In genomic region chr9:93095205-93096130, GRCh38 we compare ENCODE assay signal across 8 cellular contexts. TPM values are rescaled to one million over a fixed set of nuclear protein-coding genes. Genes with fewer than 3 reads are reported as not detected.
DNase-seq lines count a peak whose midpoint lies in the region; ATAC-seq and TF ChIP-seq lines count a peak whose summit lies in the region.

No MANE protein-coding gene starts in this region.

- H3K4me1 ChIP-seq in breast epithelium = peaks cover 0 to 33% of the 10 kb centered on the region in 2 donors

- peak; percentile 61 for TF ChIP-seq POLR2A in breast epithelium (IDR thresholded peaks at IDR 0.05)

- TF ChIP-seq CTCF in WERI-Rb-1 (IDR thresholded peaks at IDR 0.05; ENCODE audit: low read depth, low read length) = no peak
- TF ChIP-seq CTCF in breast epithelium (IDR thresholded peaks at IDR 0.05) = no peak

- H3K36me3 ChIP-seq in WERI-Rb-1 = no peaks in the 10 kb centered on the region
- H3K36me3 ChIP-seq in breast epithelium = no peaks in the 10 kb centered on the region

- ATAC-seq in GM18909 (IDR thresholded peaks at IDR 0.05; ENCODE audit: poor library complexity, unreplicated experiment) (peak; percentile 63), HG03139 (IDR thresholded peaks at IDR 0.05; ENCODE audit: unreplicated experiment) (peak; percentile 49)

- peak overlapping the region; percentile 60 for H3K4me3 ChIP-seq in WERI-Rb-1 (ENCODE audit: low read depth, low read length)
- H3K4me3 ChIP-seq in breast epithelium = peak overlapping the region; percentile 75 to 97 (median 86)
- peak overlapping the region; percentile 60 to 99 (median 92) for H3K4me3 ChIP-seq in skin epidermis

- H3K27ac ChIP-seq in WERI-Rb-1 (peak overlapping the region; percentile 72), breast epithelium (peak overlapping the region; percentile 94 to 96), skin epidermis (peak overlapping the region; percentile 87 to 98 (median 93))

- peak; percentile 99 for DNase-seq in AG08395 (ENCODE audit: low spot score)
- DNase-seq in NCI-H2196 treated with DMSO at 0.1 percent for 48 hours (lab: John Stamatoyannopoulos, UW; ENCODE audit: unreplicated experiment) = peak; percentile 99
- DNase-seq in WERI-Rb-1 = peak; percentile 100
- peak; percentile 99 to 100 for DNase-seq in breast epithelium (ENCODE audit: low spot score in 2 of 2)
- DNase-seq in iPS-NIHi11 (ENCODE audit: low spot score) = peak; percentile 98

- no peaks in the 10 kb centered on the region for H3K27me3 ChIP-seq in WERI-Rb-1 (ENCODE audit: insufficient read depth, low read depth, severe bottlenecking)
- H3K27me3 ChIP-seq in breast epithelium = no peaks in the 10 kb centered on the region

- H3K9me3 ChIP-seq in WERI-Rb-1 (ENCODE audit: severe bottlenecking) (no peaks in the 10 kb centered on the region), breast epithelium (peaks cover 5 to 13% of the 10 kb centered on the region in 2 donors)

- intact Hi-C loops in breast epithelium (cut with DNase I; ENCODE audit: low total_unique reads) = loop anchor here (5.0 kb wide), 1 partner anchor 37 kb away; the partner anchor contains the start of gene NINJ1

RNA-seq across cellular contexts. Expression of gene CARD19, which starts 0.5 kb away (rescaled TPM):
- total RNA-seq in breast epithelium = 10 to 100 TPM; 59.0 to 79.3 (median 62.1) TPM

RNA-seq across cellular contexts. Expression of gene SUSD3, which starts 37.0 kb away (rescaled TPM):
- total RNA-seq in breast epithelium = 10 to 100 TPM in 2 of 3 donors, 1 to 10 TPM in 1; 1.3 to 52.4 (median 45.9) TPM

RNA-seq across cellular contexts. Expression of gene NINJ1, which starts 38.6 kb away (rescaled TPM):
- 100 to 1,000 TPM in 2 of 3 donors, 10 to 100 TPM in 1; 89.8 to 109 (median 109) TPM for total RNA-seq in breast epithelium

Comparison
In these comparisons a context has a peak if more than half of its experiments do, and no peak if none do; other contexts are left out.
1. Peak in every context shown above with its lines: DNase-seq, ATAC-seq, H3K4me3 ChIP-seq and H3K27ac ChIP-seq.